In genomic region chr12:51392556-51393237, GRCh38 we compare ENCODE assay signal across 8 cellular contexts.
A peak's percentile ranks its signal among the peaks of the same experiment; 100 is the strongest.
DNase-seq lines count a peak whose midpoint lies in the region; ATAC-seq and TF ChIP-seq lines count a peak whose summit lies in the region.

No MANE protein-coding gene starts in this region.

- H3K27me3 ChIP-seq in rectal smooth muscle tissue (ENCODE audit: control insufficient read depth, insufficient read depth, low read length) = peaks cover 4% of the 10 kb centered on the region

- TF ChIP-seq CTCF in GM20000 (IDR thresholded peaks at IDR 0.05; ENCODE audit: extremely low read depth, missing control alignments) = no peak

- peak; percentile 41 for DNase-seq in DMS53 treated with DMSO at 0.1 percent for 48 hours (lab: John Stamatoyannopoulos, UW; ENCODE audit: unreplicated experiment)
- peak; percentile 80 for DNase-seq in GM20000 (ENCODE audit: low spot score)
- peak; percentile 7 for DNase-seq in SHP77 treated with DMSO at 0.1 percent for 48 hours (lab: John Stamatoyannopoulos, UW)
- no peak for DNase-seq in epithelial cell of prostate (ENCODE audit: low read depth, low spot score)
- DNase-seq in kidney glomerular epithelial cell (lab: John Stamatoyannopoulos, UW) = no peak
- DNase-seq in NCI-H1436 treated with DMSO at 0.1 percent for 48 hours (lab: John Stamatoyannopoulos, UW) = no peak

- H3K4me1 ChIP-seq in rectal smooth muscle tissue (ENCODE audit: control insufficient read depth, insufficient read depth, low read length) = no peaks in the 10 kb centered on the region

- no peak for ATAC-seq in HG03520 (IDR thresholded peaks at IDR 0.05; ENCODE audit: unreplicated experiment)

- peak overlapping the region; percentile 4 for H3K4me3 ChIP-seq in rectal smooth muscle tissue (ENCODE audit: low read length)

- no peaks in the 10 kb centered on the region for H3K36me3 ChIP-seq in rectal smooth muscle tissue (ENCODE audit: control insufficient read depth, insufficient read depth, low read length)

- no peak overlapping the region for H3K9ac ChIP-seq in rectal smooth muscle tissue (ENCODE audit: low read length)

- H3K27ac ChIP-seq in epithelial cell of prostate = peak overlapping the region; percentile 85
- H3K27ac ChIP-seq in rectal smooth muscle tissue (ENCODE audit: low read depth, low read length) = no peak overlapping the region

Comparison
In these comparisons a context has a peak if more than half of its experiments do, and no peak if none do; other contexts are left out.
1. DNase-seq: peak in DMS53 treated with DMSO at 0.1 percent for 48 hours (single experiment), GM20000 (single experiment) and SHP77 treated with DMSO at 0.1 percent for 48 hours (single experiment); none in epithelial cell of prostate (single experiment), kidney glomerular epithelial cell (single experiment) and NCI-H1436 treated with DMSO at 0.1 percent for 48 hours (single experiment).